ENCODE assay signal across 18 cellular contexts in the genomic region with DNA sequence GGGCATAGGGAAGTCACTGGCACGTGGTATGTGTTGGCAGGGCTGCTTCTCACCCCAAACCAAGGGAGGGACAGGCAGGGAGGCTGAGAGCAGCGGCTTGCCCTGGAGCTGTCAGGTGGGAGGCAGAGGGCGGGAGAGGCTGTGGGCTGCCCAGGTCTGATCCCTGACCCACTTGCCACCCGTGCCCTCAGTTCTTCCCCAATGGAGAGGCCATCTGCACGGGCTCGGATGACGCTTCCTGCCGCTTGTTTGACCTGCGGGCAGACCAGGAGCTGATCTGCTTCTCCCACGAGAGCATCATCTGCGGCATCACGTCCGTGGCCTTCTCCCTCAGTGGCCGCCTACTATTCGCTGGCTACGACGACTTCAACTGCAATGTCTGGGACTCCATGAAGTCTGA. TPM values are rescaled to one million over a fixed set of nuclear protein-coding genes. Genes with fewer than 3 reads are reported as not detected.
A peak's percentile ranks its signal among the peaks of the same experiment; 100 is the strongest.
DNase-seq lines count a peak whose midpoint lies in the region; ATAC-seq, FAIRE-seq and TF ChIP-seq lines count a peak whose summit lies in the region.
"Had no signal": no experiment of that assay in that cellular context is flagged by ENCODE, and none has a peak within 500 bp of the region (broad histone marks: within the 10 kb centered on the region; RNA-seq: fewer than 3 reads in every experiment).

No MANE protein-coding gene starts in this region.

- H3K4me3 ChIP-seq in HepG2 (replicated peaks in 1 of 3; ENCODE audit: insufficient read depth in 1 of 3, low read depth in 2 of 3, low read length in 3 of 3) (no peak overlapping the region), right lobe of liver (no peak overlapping the region), neuronal stem cell (ENCODE audit: low read length in 2 of 2) (no peak overlapping the region)
- H3K4me3 ChIP-seq: HAP-1 had no signal

- no peak overlapping the region for H3K27ac ChIP-seq in HepG2 (ENCODE audit: extremely low read length, insufficient read depth, low read length)
- no peak overlapping the region for H3K27ac ChIP-seq in right lobe of liver
- no peak overlapping the region for H3K27ac ChIP-seq in neuronal stem cell (replicated peaks; ENCODE audit: low read length)

- WGBS in HepG2 (ENCODE audit: low lambda C conversion rate): 91% methylated on average over 8 of the region's 17 CpGs
- WGBS in right lobe of liver (ENCODE audit: insufficient coverage, low coverage, low lambda C conversion rate, missing lambda C conversion rate): 100% methylated on average over 3 of the region's 17 CpGs
- WGBS in neuronal stem cell (ENCODE audit: extremely low coverage in 2 of 2, insufficient read length in 2 of 2, insufficient replicate concordance in 1 of 2), 2 donors: no CpG with 5 or more reads among the region's 17 CpGs

- DNase-seq in HepG2 (ENCODE audit: low spot score) (no peak), right lobe of liver (no peak), neuronal stem cell (ENCODE audit: low spot score) (no peak), HuH-7 (ENCODE audit: low spot score) (no peak), retina (no peak)
- DNase-seq in activated CD4-positive, alpha-beta T cell treated with anti-CD3 and anti-CD28 coated beads, Interleukin-2, amount 10 ng/mL, durations not matched to agents 24 days and 14 days: no peak
- DNase-seq: Caco-2; CD8-positive, alpha-beta T cell; DND-41; GDM1; GOT3; HFFc6; IMR-90 had no signal

- H2BK5ac ChIP-seq in neuronal stem cell (ENCODE audit: low read length): no peak overlapping the region

- H3K23ac ChIP-seq in neuronal stem cell (ENCODE audit: low read depth, low read length, poor library complexity): no peak overlapping the region

- H3K9ac ChIP-seq in HepG2 (ENCODE audit: insufficient read depth, low read depth, low read length) (no peak overlapping the region), neuronal stem cell (ENCODE audit: low read depth, low read length, poor library complexity) (no peak overlapping the region)

- no TSS peak for BruUV-seq in HepG2 (replicated peaks; lab: Mats Ljungman, UMichigan)

- H2AFZ ChIP-seq in HepG2 (ENCODE audit: low read length) (no peak overlapping the region), neuronal stem cell (ENCODE audit: low read length) (no peak overlapping the region)

- POLR2A ChIA-PET in HepG2 (lab: Yijun Ruan, JAX): no interaction called here

- peak overlapping the region in 3 of 5 experiments; percentile 20 to 67 (median 26) for H3K27ac Mint-ChIP-seq in brain
- no peak overlapping the region for H3K27ac Mint-ChIP-seq in activated CD4-positive, alpha-beta T cell treated with anti-CD3 and anti-CD28 coated beads, Interleukin-2, amount 10 ng/mL, durations not matched to agents 24 days and 14 days
- H3K27ac Mint-ChIP-seq: CD14-positive monocyte; CD8-positive, alpha-beta T cell; HFFc6 had no signal

- no peaks in the 10 kb centered on the region for H4K20me1 ChIP-seq in HepG2 (ENCODE audit: insufficient read depth, low read length)

- FAIRE-seq in HepG2 (lab: Jason Lieb, UNC): no peak
- FAIRE-seq: GM18507 had no signal

- TF ChIP-seq EP300 in HepG2 (IDR thresholded peaks at IDR 0.05; ENCODE audit: low read depth in 2 of 2, low read length in 2 of 2) (no peak), HepG2 (CRISPR knock-in tag; IDR thresholded peaks at IDR 0.05; ENCODE audit: borderline replicate concordance) (no peak)

- peak overlapping the region; percentile 29 for H4K8ac ChIP-seq in neuronal stem cell (ENCODE audit: low read depth, low read length)

- TF ChIP-seq RAD21 in HepG2 (CRISPR knock-in tag; IDR thresholded peaks at IDR 0.05): no peak

- no peak for TF ChIP-seq POLR2A in HepG2 (IDR thresholded peaks at IDR 0.05; ENCODE audit: insufficient read depth in 1 of 2, low read depth in 2 of 2, low read length in 2 of 2)
- no peak for TF ChIP-seq POLR2A in right lobe of liver (IDR thresholded peaks at IDR 0.05)

- H2BK12ac ChIP-seq in neuronal stem cell (ENCODE audit: low read length): no peak overlapping the region

- peaks cover 12% of the 10 kb centered on the region for H3K4me1 ChIP-seq in HepG2 (ENCODE audit: insufficient read depth, low read length)
- H3K4me1 ChIP-seq in right lobe of liver: no peaks in the 10 kb centered on the region
- peaks cover 3 to 6% of the 10 kb centered on the region in 2 donors for H3K4me1 ChIP-seq in neuronal stem cell (ENCODE audit: control insufficient read depth in 2 of 2, insufficient read depth in 1 of 2, low read depth in 1 of 2, low read length in 2 of 2)

- H3K4me1 Mint-ChIP-seq in brain: peaks cover 33% of the 10 kb centered on the region
- peaks cover 26% of the 10 kb centered on the region for H3K4me1 Mint-ChIP-seq in activated CD4-positive, alpha-beta T cell treated with anti-CD3 and anti-CD28 coated beads, Interleukin-2, amount 10 ng/mL, durations not matched to agents 24 days and 14 days

- ATAC-seq in HepG2 (no peak), right lobe of liver (no peak), GM18520 (IDR thresholded peaks at IDR 0.05; ENCODE audit: unreplicated experiment) (no peak)
- ATAC-seq: CD8-positive, alpha-beta T cell had no signal

- H3K4ac ChIP-seq in neuronal stem cell (ENCODE audit: low read length): no peak overlapping the region

- H3K4me3 Mint-ChIP-seq in brain: no peak overlapping the region
- H3K4me3 Mint-ChIP-seq in activated CD4-positive, alpha-beta T cell treated with anti-CD3 and anti-CD28 coated beads, Interleukin-2, amount 10 ng/mL, durations not matched to agents 24 days and 14 days: no peak overlapping the region
- H3K4me3 Mint-ChIP-seq: CD14-positive monocyte; CD8-positive, alpha-beta T cell; HFFc6 had no signal

- intact Hi-C loops in HepG2 (cut with micrococcal nuclease; ENCODE audit: unreplicated experiment): no loop called here
- intact Hi-C loops in right lobe of liver (cut with DNase I): no loop called here
- intact Hi-C loops in activated CD4-positive, alpha-beta T cell treated with anti-CD3 and anti-CD28 coated beads, Interleukin-2, amount 10 ng/mL, durations not matched to agents 24 days and 14 days (cut with micrococcal nuclease): no loop called here

- H3K14ac ChIP-seq in neuronal stem cell (ENCODE audit: low read length): no peak overlapping the region

- H3K9me3 ChIP-seq in HepG2 (ENCODE audit: low read length) (no peaks in the 10 kb centered on the region), right lobe of liver (no peaks in the 10 kb centered on the region), neuronal stem cell (replicated peaks in 1 of 2; ENCODE audit: control insufficient read depth in 2 of 2, insufficient read depth in 1 of 2, low read depth in 1 of 2, low read length in 2 of 2) (no peaks in the 10 kb centered on the region)
- H3K9me3 ChIP-seq: Caco-2, HAP-1 had no signal

- no peak overlapping the region for H2BK15ac ChIP-seq in neuronal stem cell (ENCODE audit: low read length)

- CTCF ChIA-PET in HepG2 (lab: Yijun Ruan, JAX; ENCODE audit: low intra/inter-chr PET ratio, low total read pairs): no interaction called here

- no peaks in the 10 kb centered on the region for H3K27me3 ChIP-seq in HepG2 (ENCODE audit: control insufficient read depth in 1 of 2, insufficient read depth in 2 of 2, low read length in 2 of 2)
- no peaks in the 10 kb centered on the region for H3K27me3 ChIP-seq in right lobe of liver
- no peaks in the 10 kb centered on the region for H3K27me3 ChIP-seq in neuronal stem cell (ENCODE audit: control insufficient read depth in 3 of 3, insufficient read depth in 3 of 3, low read depth in 1 of 3, low read length in 3 of 3)

- peaks cover 54% of the 10 kb centered on the region for H3K36me3 Mint-ChIP-seq in brain
- H3K36me3 Mint-ChIP-seq in activated CD4-positive, alpha-beta T cell treated with anti-CD3 and anti-CD28 coated beads, Interleukin-2, amount 10 ng/mL, durations not matched to agents 24 days and 14 days (ENCODE audit: low read depth): peaks cover 27% of the 10 kb centered on the region

- peaks cover 3% of the 10 kb centered on the region for H3K79me1 ChIP-seq in neuronal stem cell (ENCODE audit: low read depth, low read length)

- H4K91ac ChIP-seq in neuronal stem cell (ENCODE audit: low read depth, low read length, poor library complexity): no peak overlapping the region

- no peak for TF ChIP-seq CTCF in HepG2 (CRISPR knock-in tag; IDR thresholded peaks at IDR 0.05)
- TF ChIP-seq CTCF in right lobe of liver (IDR thresholded peaks at IDR 0.05): no peak
- TF ChIP-seq CTCF in brain (conservative IDR thresholded peaks at IDR 0.05): no peak

- H3K9me3 Mint-ChIP-seq in brain: no peaks in the 10 kb centered on the region
- H3K9me3 Mint-ChIP-seq in activated CD4-positive, alpha-beta T cell treated with anti-CD3 and anti-CD28 coated beads, Interleukin-2, amount 10 ng/mL, durations not matched to agents 24 days and 14 days: no peaks in the 10 kb centered on the region
- H3K9me3 Mint-ChIP-seq: CD14-positive monocyte; CD8-positive, alpha-beta T cell; HFFc6 had no signal

- H3K36me3 ChIP-seq in HepG2 (replicated peaks in 1 of 2; ENCODE audit: control insufficient read depth in 1 of 2, insufficient read depth in 2 of 2, low read length in 2 of 2): peaks cover 12 to 38% of the 10 kb centered on the region in 2 experiments
- no peaks in the 10 kb centered on the region for H3K36me3 ChIP-seq in right lobe of liver
- H3K36me3 ChIP-seq in neuronal stem cell (replicated peaks in 1 of 2; ENCODE audit: control insufficient read depth in 2 of 2, insufficient read depth in 2 of 2, low read length in 2 of 2): peaks cover 60 to 95% of the 10 kb centered on the region in 2 donors

- H3K4me2 ChIP-seq in HepG2 (ENCODE audit: low read depth, low read length): no peak overlapping the region
- no peak overlapping the region for H3K4me2 ChIP-seq in neuronal stem cell (ENCODE audit: insufficient read depth, low read length, poor library complexity, severe bottlenecking)

- in situ Hi-C loops in HepG2 (cut with HindIII; ENCODE audit: extremely low pct_ligation_motif_present, low pct_unique_long_range_greater_than_20kb): no loop called here

- no peak overlapping the region for H3K18ac ChIP-seq in neuronal stem cell (ENCODE audit: low read length)

- no peak overlapping the region for H2BK120ac ChIP-seq in neuronal stem cell (ENCODE audit: low read depth, low read length)

- no peak overlapping the region for H2AK5ac ChIP-seq in neuronal stem cell (ENCODE audit: low read depth, low read length)

- no peaks in the 10 kb centered on the region for H3K27me3 Mint-ChIP-seq in brain
- H3K27me3 Mint-ChIP-seq in activated CD4-positive, alpha-beta T cell treated with anti-CD3 and anti-CD28 coated beads, Interleukin-2, amount 10 ng/mL, durations not matched to agents 24 days and 14 days: no peaks in the 10 kb centered on the region

- peaks cover 9% of the 10 kb centered on the region for H3K79me2 ChIP-seq in HepG2 (ENCODE audit: insufficient read depth, low read length)

RNA-seq across cellular contexts. Expression of a gene that starts 4.7 kb away (rescaled TPM):
- total RNA-seq in HepG2 (2016; rRNA removed; fragmentation: Illumina TruSeq; extraction: Trizol) (0.17 and 1.3 TPM in 2 replicates), right lobe of liver (under 1 TPM in 4 of 6 experiments, not detected in 2; 0.17 to 0.51 (median 0.43) TPM)
- total RNA-seq in HepG2 (2016; cell fraction: cytosol; rRNA removed; fragmentation: Illumina TruSeq; extraction: Trizol; ENCODE audit: low read depth): 0.26 and 0.30 TPM in 2 replicates
- total RNA-seq in HepG2 (2016; cell fraction: insoluble cytoplasmic fraction; rRNA removed; fragmentation: Illumina TruSeq; extraction: Trizol): 0.15 and 0.84 TPM in 2 replicates
- 0.14 and 0.46 TPM in 2 replicates for total RNA-seq in HepG2 (2016; cell fraction: membrane; rRNA removed; fragmentation: Illumina TruSeq; extraction: Trizol)
- 0.84 and 2.6 TPM in 2 replicates for total RNA-seq in HepG2 (2016; cell fraction: nucleus; rRNA removed; fragmentation: Illumina TruSeq; extraction: Trizol)
- polyA plus RNA-seq in HepG2 (2011; rRNA removed) (3.6 and 3.8 TPM in 2 replicates), brain (ENCODE audit: insufficient read depth, low read depth, low replicate concordance) (4.8 TPM)
- polyA plus RNA-seq in HepG2 (2011; cell fraction: cytosol; rRNA removed): 0.58 and 1.0 TPM in 2 replicates
- 31.0 and 48.1 TPM in 2 replicates for polyA plus RNA-seq in HepG2 (2011; cell fraction: nucleus; rRNA removed)
- 1.9 and 2.1 TPM in 2 replicates for polyA plus RNA-seq in HepG2 (2012)
- 0.17 and 0.24 TPM in 2 replicates for polyA plus RNA-seq in HepG2 (2016; cell fraction: cytosol; fragmentation: Illumina TruSeq; extraction: Trizol; ENCODE audit: low read depth)
- polyA plus RNA-seq in HepG2 (2016; cell fraction: insoluble cytoplasmic fraction; fragmentation: Illumina TruSeq; extraction: Trizol; ENCODE audit: low read depth): 0.56 and 0.57 TPM in 2 replicates
- 0.18 and 0.34 TPM in 2 replicates for polyA plus RNA-seq in HepG2 (2016; cell fraction: membrane; fragmentation: Illumina TruSeq; extraction: Trizol; ENCODE audit: low read depth)
- polyA plus RNA-seq in HepG2 (2016; cell fraction: nucleus; fragmentation: Illumina TruSeq; extraction: Trizol; ENCODE audit: insufficient read depth, low read depth): 9.0 and 13.6 TPM in 2 replicates
- 0.07 and 2.9 TPM in 2 replicates for polyA minus RNA-seq in HepG2 (2011; rRNA and poly(A)+ RNA removed; ENCODE audit: low replicate concordance)
- not detected in 2 replicates for polyA minus RNA-seq in HepG2 (2011; cell fraction: cytosol; rRNA and poly(A)+ RNA removed)
- polyA minus RNA-seq in HepG2 (2011; cell fraction: nucleus; rRNA and poly(A)+ RNA removed): 8.1 and 8.2 TPM in 2 replicates
- 8.6 TPM for polyA plus RNA-seq in neuronal stem cell (2013, experiment 1 of 2)
- 8.2 TPM for polyA plus RNA-seq in neuronal stem cell (2013, experiment 2 of 2)
- 1.6 and 1.7 TPM in 2 replicates for total RNA-seq in activated CD4-positive, alpha-beta T cell treated with anti-CD3 and anti-CD28 coated beads, Interleukin-2, amount 10 ng/mL, durations not matched to agents 24 days and 14 days
- polyA plus RNA-seq: CD14-positive monocyte had no signal

RNA-seq across cellular contexts. Expression of a gene that starts 5.7 kb away (rescaled TPM):
- 51.9 and 56.5 TPM in 2 replicates for total RNA-seq in HepG2 (2016; rRNA removed; fragmentation: Illumina TruSeq; extraction: Trizol)
- 18.2 and 19.1 TPM in 2 replicates for total RNA-seq in HepG2 (2016; cell fraction: cytosol; rRNA removed; fragmentation: Illumina TruSeq; extraction: Trizol; ENCODE audit: low read depth)
- 50.0 and 55.6 TPM in 2 replicates for total RNA-seq in HepG2 (2016; cell fraction: insoluble cytoplasmic fraction; rRNA removed; fragmentation: Illumina TruSeq; extraction: Trizol)
- total RNA-seq in HepG2 (2016; cell fraction: membrane; rRNA removed; fragmentation: Illumina TruSeq; extraction: Trizol): 20.4 and 21.6 TPM in 2 replicates
- 31.7 and 43.0 TPM in 2 replicates for total RNA-seq in HepG2 (2016; cell fraction: nucleus; rRNA removed; fragmentation: Illumina TruSeq; extraction: Trizol)
- 21.8 and 32.7 TPM in 2 replicates for polyA plus RNA-seq in HepG2 (2011; rRNA removed)
- polyA plus RNA-seq in HepG2 (2011; cell fraction: cytosol; rRNA removed): 13.5 and 33.7 TPM in 2 replicates
- 64.2 and 90.2 TPM in 2 replicates for polyA plus RNA-seq in HepG2 (2011; cell fraction: nucleus; rRNA removed)
- 11.7 and 21.3 TPM in 2 replicates for polyA plus RNA-seq in HepG2 (2012)
- polyA plus RNA-seq in HepG2 (2016; cell fraction: cytosol; fragmentation: Illumina TruSeq; extraction: Trizol; ENCODE audit: low read depth): 16.4 and 16.7 TPM in 2 replicates
- polyA plus RNA-seq in HepG2 (2016; cell fraction: insoluble cytoplasmic fraction; fragmentation: Illumina TruSeq; extraction: Trizol; ENCODE audit: low read depth): 57.9 and 60.0 TPM in 2 replicates
- 15.5 and 16.6 TPM in 2 replicates for polyA plus RNA-seq in HepG2 (2016; cell fraction: membrane; fragmentation: Illumina TruSeq; extraction: Trizol; ENCODE audit: low read depth)
- 101 and 114 TPM in 2 replicates for polyA plus RNA-seq in HepG2 (2016; cell fraction: nucleus; fragmentation: Illumina TruSeq; extraction: Trizol; ENCODE audit: insufficient read depth, low read depth)
- polyA minus RNA-seq in HepG2 (2011; rRNA and poly(A)+ RNA removed; ENCODE audit: low replicate concordance): 37.9 and 93.4 TPM in 2 replicates
- 13.8 and 22.5 TPM in 2 replicates for polyA minus RNA-seq in HepG2 (2011; cell fraction: cytosol; rRNA and poly(A)+ RNA removed)
- 19.8 and 31.5 TPM in 2 replicates for polyA minus RNA-seq in HepG2 (2011; cell fraction: nucleus; rRNA and poly(A)+ RNA removed)
- total RNA-seq in right lobe of liver: 1 to 10 TPM in 4 of 6 experiments, under 1 TPM in 2; 0.62 to 1.7 (median 1.3) TPM
- polyA plus RNA-seq in brain (ENCODE audit: insufficient read depth, low read depth, low replicate concordance): 38.2 TPM
- 81.3 TPM for polyA plus RNA-seq in neuronal stem cell (2013, experiment 1 of 2)
- polyA plus RNA-seq in neuronal stem cell (2013, experiment 2 of 2): 79.5 TPM
- 32.6 and 33.7 TPM in 2 replicates for total RNA-seq in activated CD4-positive, alpha-beta T cell treated with anti-CD3 and anti-CD28 coated beads, Interleukin-2, amount 10 ng/mL, durations not matched to agents 24 days and 14 days

RNA-seq across cellular contexts. Expression of a gene that starts 6.6 kb away (rescaled TPM):
- 53.4 and 56.0 TPM in 2 replicates for total RNA-seq in HepG2 (2016; rRNA removed; fragmentation: Illumina TruSeq; extraction: Trizol)
- total RNA-seq in HepG2 (2016; cell fraction: cytosol; rRNA removed; fragmentation: Illumina TruSeq; extraction: Trizol; ENCODE audit: low read depth): 5.2 and 5.4 TPM in 2 replicates
- 45.2 and 58.2 TPM in 2 replicates for total RNA-seq in HepG2 (2016; cell fraction: insoluble cytoplasmic fraction; rRNA removed; fragmentation: Illumina TruSeq; extraction: Trizol)
- 10.8 and 12.8 TPM in 2 replicates for total RNA-seq in HepG2 (2016; cell fraction: membrane; rRNA removed; fragmentation: Illumina TruSeq; extraction: Trizol)
- 32.6 and 33.8 TPM in 2 replicates for total RNA-seq in HepG2 (2016; cell fraction: nucleus; rRNA removed; fragmentation: Illumina TruSeq; extraction: Trizol)
- polyA plus RNA-seq in HepG2 (2011; rRNA removed): 39.6 and 42.8 TPM in 2 replicates
- polyA plus RNA-seq in HepG2 (2011; cell fraction: cytosol; rRNA removed): 27.0 and 32.1 TPM in 2 replicates
- 68.8 and 89.3 TPM in 2 replicates for polyA plus RNA-seq in HepG2 (2011; cell fraction: nucleus; rRNA removed)
- polyA plus RNA-seq in HepG2 (2012): 27.9 and 33.1 TPM in 2 replicates
- polyA plus RNA-seq in HepG2 (2016; cell fraction: cytosol; fragmentation: Illumina TruSeq; extraction: Trizol; ENCODE audit: low read depth): 4.2 and 4.5 TPM in 2 replicates
- polyA plus RNA-seq in HepG2 (2016; cell fraction: insoluble cytoplasmic fraction; fragmentation: Illumina TruSeq; extraction: Trizol; ENCODE audit: low read depth): 34.9 and 45.9 TPM in 2 replicates
- 7.6 and 9.6 TPM in 2 replicates for polyA plus RNA-seq in HepG2 (2016; cell fraction: membrane; fragmentation: Illumina TruSeq; extraction: Trizol; ENCODE audit: low read depth)
- polyA plus RNA-seq in HepG2 (2016; cell fraction: nucleus; fragmentation: Illumina TruSeq; extraction: Trizol; ENCODE audit: insufficient read depth, low read depth): 58.8 and 61.0 TPM in 2 replicates
- 91.2 and 159 TPM in 2 replicates for polyA minus RNA-seq in HepG2 (2011; rRNA and poly(A)+ RNA removed; ENCODE audit: low replicate concordance)
- polyA minus RNA-seq in HepG2 (2011; cell fraction: cytosol; rRNA and poly(A)+ RNA removed): 29.6 and 30.0 TPM in 2 replicates
- polyA minus RNA-seq in HepG2 (2011; cell fraction: nucleus; rRNA and poly(A)+ RNA removed): 21.5 and 25.2 TPM in 2 replicates
- 10 to 100 TPM; 38.2 to 59.5 (median 42.6) TPM for total RNA-seq in right lobe of liver
- 106 TPM for polyA plus RNA-seq in brain (ENCODE audit: insufficient read depth, low read depth, low replicate concordance)
- 80.9 TPM for polyA plus RNA-seq in neuronal stem cell (2013, experiment 1 of 2)
- polyA plus RNA-seq in neuronal stem cell (2013, experiment 2 of 2): 82.6 TPM
- total RNA-seq in activated CD4-positive, alpha-beta T cell treated with anti-CD3 and anti-CD28 coated beads, Interleukin-2, amount 10 ng/mL, durations not matched to agents 24 days and 14 days: 121 TPM in 2 replicates

RNA-seq across cellular contexts. Expression of a gene that starts 17.2 kb away (rescaled TPM):
- total RNA-seq in HepG2 (2016; rRNA removed; fragmentation: Illumina TruSeq; extraction: Trizol) (7.9 and 20.5 TPM in 2 replicates), right lobe of liver (1 to 10 TPM in 5 of 6 experiments, under 1 TPM in 1; 0.98 to 2.1 (median 1.5) TPM)
- total RNA-seq in HepG2 (2016; cell fraction: cytosol; rRNA removed; fragmentation: Illumina TruSeq; extraction: Trizol; ENCODE audit: low read depth): 14.4 and 19.9 TPM in 2 replicates
- 6.3 and 20.7 TPM in 2 replicates for total RNA-seq in HepG2 (2016; cell fraction: insoluble cytoplasmic fraction; rRNA removed; fragmentation: Illumina TruSeq; extraction: Trizol)
- total RNA-seq in HepG2 (2016; cell fraction: membrane; rRNA removed; fragmentation: Illumina TruSeq; extraction: Trizol): 5.4 and 5.7 TPM in 2 replicates
- total RNA-seq in HepG2 (2016; cell fraction: nucleus; rRNA removed; fragmentation: Illumina TruSeq; extraction: Trizol): 23.7 and 28.0 TPM in 2 replicates
- polyA plus RNA-seq in HepG2 (2011; rRNA removed) (20.1 and 21.1 TPM in 2 replicates), brain (ENCODE audit: insufficient read depth, low read depth, low replicate concordance) (14.5 TPM)
- 12.3 and 21.8 TPM in 2 replicates for polyA plus RNA-seq in HepG2 (2011; cell fraction: cytosol; rRNA removed)
- polyA plus RNA-seq in HepG2 (2011; cell fraction: nucleus; rRNA removed): 72.0 and 79.4 TPM in 2 replicates
- 20.2 and 27.2 TPM in 2 replicates for polyA plus RNA-seq in HepG2 (2012)
- polyA plus RNA-seq in HepG2 (2016; cell fraction: cytosol; fragmentation: Illumina TruSeq; extraction: Trizol; ENCODE audit: low read depth): 1.8 and 2.1 TPM in 2 replicates
- 8.0 and 10.2 TPM in 2 replicates for polyA plus RNA-seq in HepG2 (2016; cell fraction: insoluble cytoplasmic fraction; fragmentation: Illumina TruSeq; extraction: Trizol; ENCODE audit: low read depth)
- polyA plus RNA-seq in HepG2 (2016; cell fraction: membrane; fragmentation: Illumina TruSeq; extraction: Trizol; ENCODE audit: low read depth): 3.0 and 3.3 TPM in 2 replicates
- 52.6 and 56.5 TPM in 2 replicates for polyA plus RNA-seq in HepG2 (2016; cell fraction: nucleus; fragmentation: Illumina TruSeq; extraction: Trizol; ENCODE audit: insufficient read depth, low read depth)
- polyA minus RNA-seq in HepG2 (2011; rRNA and poly(A)+ RNA removed; ENCODE audit: low replicate concordance): 0.12 and 24.7 TPM in 2 replicates
- 10.2 and 13.7 TPM in 2 replicates for polyA minus RNA-seq in HepG2 (2011; cell fraction: cytosol; rRNA and poly(A)+ RNA removed)
- polyA minus RNA-seq in HepG2 (2011; cell fraction: nucleus; rRNA and poly(A)+ RNA removed): 19.1 and 20.3 TPM in 2 replicates
- polyA plus RNA-seq in neuronal stem cell (2013, experiment 1 of 2): 22.0 TPM
- 21.2 TPM for polyA plus RNA-seq in neuronal stem cell (2013, experiment 2 of 2)
- 4.1 and 4.7 TPM in 2 replicates for total RNA-seq in activated CD4-positive, alpha-beta T cell treated with anti-CD3 and anti-CD28 coated beads, Interleukin-2, amount 10 ng/mL, durations not matched to agents 24 days and 14 days
- polyA plus RNA-seq: CD14-positive monocyte had no signal

RNA-seq across cellular contexts. Expression of a gene that starts 21.9 kb away (rescaled TPM):
- total RNA-seq in HepG2 (2016; rRNA removed; fragmentation: Illumina TruSeq; extraction: Trizol) (945 and 1,237 TPM in 2 replicates), right lobe of liver (100 to 1,000 TPM; 265 to 400 (median 331) TPM)
- total RNA-seq in HepG2 (2016; cell fraction: cytosol; rRNA removed; fragmentation: Illumina TruSeq; extraction: Trizol; ENCODE audit: low read depth): 140 and 155 TPM in 2 replicates
- total RNA-seq in HepG2 (2016; cell fraction: insoluble cytoplasmic fraction; rRNA removed; fragmentation: Illumina TruSeq; extraction: Trizol): 973 and 1,308 TPM in 2 replicates
- total RNA-seq in HepG2 (2016; cell fraction: membrane; rRNA removed; fragmentation: Illumina TruSeq; extraction: Trizol): 225 and 227 TPM in 2 replicates
- 304 and 321 TPM in 2 replicates for total RNA-seq in HepG2 (2016; cell fraction: nucleus; rRNA removed; fragmentation: Illumina TruSeq; extraction: Trizol)
- polyA plus RNA-seq in HepG2 (2011; rRNA removed) (2,303 and 2,535 TPM in 2 replicates), brain (ENCODE audit: insufficient read depth, low read depth, low replicate concordance) (1,087 TPM)
- 2,411 and 2,863 TPM in 2 replicates for polyA plus RNA-seq in HepG2 (2011; cell fraction: cytosol; rRNA removed)
- 791 and 898 TPM in 2 replicates for polyA plus RNA-seq in HepG2 (2011; cell fraction: nucleus; rRNA removed)
- 761 and 831 TPM in 2 replicates for polyA plus RNA-seq in HepG2 (2012)
- 144 and 145 TPM in 2 replicates for polyA plus RNA-seq in HepG2 (2016; cell fraction: cytosol; fragmentation: Illumina TruSeq; extraction: Trizol; ENCODE audit: low read depth)
- polyA plus RNA-seq in HepG2 (2016; cell fraction: insoluble cytoplasmic fraction; fragmentation: Illumina TruSeq; extraction: Trizol; ENCODE audit: low read depth): 1,111 and 1,213 TPM in 2 replicates
- 192 and 205 TPM in 2 replicates for polyA plus RNA-seq in HepG2 (2016; cell fraction: membrane; fragmentation: Illumina TruSeq; extraction: Trizol; ENCODE audit: low read depth)
- polyA plus RNA-seq in HepG2 (2016; cell fraction: nucleus; fragmentation: Illumina TruSeq; extraction: Trizol; ENCODE audit: insufficient read depth, low read depth): 439 and 458 TPM in 2 replicates
- polyA minus RNA-seq in HepG2 (2011; rRNA and poly(A)+ RNA removed; ENCODE audit: low replicate concordance): 3,388 and 3,474 TPM in 2 replicates
- 607 and 618 TPM in 2 replicates for polyA minus RNA-seq in HepG2 (2011; cell fraction: cytosol; rRNA and poly(A)+ RNA removed)
- 242 and 287 TPM in 2 replicates for polyA minus RNA-seq in HepG2 (2011; cell fraction: nucleus; rRNA and poly(A)+ RNA removed)
- 638 TPM for polyA plus RNA-seq in neuronal stem cell (2013, experiment 1 of 2)
- polyA plus RNA-seq in neuronal stem cell (2013, experiment 2 of 2): 612 TPM
- 1,614 and 1,630 TPM in 2 replicates for total RNA-seq in activated CD4-positive, alpha-beta T cell treated with anti-CD3 and anti-CD28 coated beads, Interleukin-2, amount 10 ng/mL, durations not matched to agents 24 days and 14 days

Comparison
In these comparisons a context has a peak if more than half of its experiments do, and no peak if none do; other contexts are left out.
1. RNA of a gene that starts 5.7 kb away (total RNA-seq): 18.2 to 56.5 TPM in HepG2 and 32.6 to 33.7 TPM in activated CD4-positive, alpha-beta T cell treated with anti-CD3 and anti-CD28 coated beads, Interleukin-2, amount 10 ng/mL, durations not matched to agents 24 days and 14 days; 0.62 to 1.7 TPM in right lobe of liver; every median in the first group is over 4 times any median in the second.